Comparison of ENCODE assay signal across 8 cellular contexts in the genomic region with DNA sequence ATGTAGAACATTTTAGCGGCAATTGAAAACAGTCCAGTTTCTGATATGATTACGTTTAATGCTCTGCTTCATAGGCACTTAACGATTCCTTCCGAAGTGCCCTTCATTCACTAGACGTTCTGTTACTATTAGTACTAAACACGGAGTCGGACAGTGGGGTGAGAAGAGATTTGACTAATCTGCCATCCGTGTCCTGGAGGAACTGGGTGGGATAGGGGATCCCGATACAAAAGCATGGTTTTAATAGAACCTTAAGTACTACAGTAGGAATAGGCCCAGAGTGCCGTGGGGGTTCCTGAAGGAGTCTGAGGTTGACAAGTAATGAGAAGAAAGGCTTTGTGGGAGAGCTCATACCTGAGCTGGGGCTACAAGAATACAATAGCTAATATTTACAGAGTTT. TPM values are rescaled to one million over a fixed set of nuclear protein-coding genes. Genes with fewer than 3 reads are reported as not detected.
DNase-seq lines count a peak whose midpoint lies in the region; ATAC-seq and TF ChIP-seq lines count a peak whose summit lies in the region.

No MANE protein-coding gene starts in this region.

- no peaks in the 10 kb centered on the region for H4K20me1 ChIP-seq in Loucy (ENCODE audit: insufficient read depth, low read length, poor library complexity, severe bottlenecking)

- no peak overlapping the region for H3K9ac ChIP-seq in Loucy (ENCODE audit: low read depth, low read length, poor library complexity, severe bottlenecking)

- intact Hi-C loops in CD8-positive, alpha-beta T cell (cut with DNase I, micrococcal nuclease) = loop anchor here in 1 of 2 experiments (5.0 kb wide), 1 partner anchor 246 kb away; a partner anchor contains a TSS
- intact Hi-C loops in dorsolateral prefrontal cortex (cut with DNase I) = no loop called here

- H3K9me3 ChIP-seq in CD8-positive, alpha-beta T cell (ENCODE audit: low read length) = no peaks in the 10 kb centered on the region
- H3K9me3 ChIP-seq in Loucy (ENCODE audit: insufficient read depth, low read depth, low read length) = no peaks in the 10 kb centered on the region; the same call in 1 of the 2 replicates

- no peak for DNase-seq in CD8-positive, alpha-beta T cell
- DNase-seq in dorsolateral prefrontal cortex = no peak
- DNase-seq in neural crest cell (ENCODE audit: low read depth, low spot score) = no peak
- DNase-seq in GM10248 (ENCODE audit: extremely low spot score) = no peak

- H3K27me3 Mint-ChIP-seq in CD8-positive, alpha-beta T cell (ENCODE audit: low read depth) = no peaks in the 10 kb centered on the region
- H3K27me3 Mint-ChIP-seq in neural crest cell (ENCODE audit: low read depth) = no peaks in the 10 kb centered on the region

- H3K4me3 ChIP-seq in CD8-positive, alpha-beta T cell (ENCODE audit: low read depth, low read length) = peak overlapping the region; percentile 97
- peak overlapping the region; percentile 89 for H3K4me3 ChIP-seq in Loucy (ENCODE audit: low read length, poor library complexity, severe bottlenecking)
- peak overlapping the region; percentile 58 to 99 (median 88) for H3K4me3 ChIP-seq in dorsolateral prefrontal cortex

- no peaks in the 10 kb centered on the region for H3K27me3 ChIP-seq in CD8-positive, alpha-beta T cell (ENCODE audit: insufficient read depth, low read length)
- H3K27me3 ChIP-seq in Loucy (ENCODE audit: insufficient read depth, low read length, poor library complexity, severe bottlenecking) (no peaks in the 10 kb centered on the region), dorsolateral prefrontal cortex (no peaks in the 10 kb centered on the region)

- peaks cover 11% of the 10 kb centered on the region for H3K9me3 Mint-ChIP-seq in CD8-positive, alpha-beta T cell
- peaks cover 9% of the 10 kb centered on the region for H3K9me3 Mint-ChIP-seq in neural crest cell

- H3K4me1 ChIP-seq in CD8-positive, alpha-beta T cell (ENCODE audit: insufficient read depth, low read length) = peaks cover 13% of the 10 kb centered on the region
- peaks cover 7% of the 10 kb centered on the region for H3K4me1 ChIP-seq in Loucy (ENCODE audit: insufficient read depth, low read length, poor library complexity, severe bottlenecking)

- no peak overlapping the region for H3K27ac ChIP-seq in CD8-positive, alpha-beta T cell (ENCODE audit: low read depth, low read length)
- peak overlapping the region in 2 of 59 donors; percentile 69 to 87 for H3K27ac ChIP-seq in dorsolateral prefrontal cortex

- POLR2A ChIA-PET in CD8-positive, alpha-beta T cell (lab: Charles Lee) = interaction anchor here (1.4 to 1.9 kb wide), 2 partner anchors 125 to 244 kb away, joined by 3 to 14 read pairs; a partner anchor contains a TSS
- POLR2A ChIA-PET in GM10248 (lab: Yijun Ruan, JAX) = interaction anchor here (0.9 to 1.5 kb wide), 3 partner anchors 11 to 125 kb away, joined by 3 to 4 read pairs (median 3); a partner anchor contains a TSS

- peaks cover 16% of the 10 kb centered on the region for H3K36me3 Mint-ChIP-seq in CD8-positive, alpha-beta T cell
- H3K36me3 Mint-ChIP-seq in neural crest cell (ENCODE audit: low read depth) = peaks cover 15% of the 10 kb centered on the region

- peak overlapping the region; percentile 92 for H3K4me3 Mint-ChIP-seq in CD8-positive, alpha-beta T cell
- peak overlapping the region; percentile 96 for H3K4me3 Mint-ChIP-seq in neural crest cell

- peak overlapping the region; percentile 92 for H3K4me2 ChIP-seq in Loucy (ENCODE audit: low read depth, low read length, poor library complexity, severe bottlenecking)

- H3K79me2 ChIP-seq in Loucy (ENCODE audit: insufficient read depth, low read length) = peaks cover 8% of the 10 kb centered on the region; the same call in 1 of the 2 replicates

- H3K27ac Mint-ChIP-seq in CD8-positive, alpha-beta T cell = peak overlapping the region; percentile 92
- H3K27ac Mint-ChIP-seq in neural crest cell (ENCODE audit: unreplicated experiment) = peak overlapping the region; percentile 96

- H2AFZ ChIP-seq in Loucy (ENCODE audit: low read length) = peak overlapping the region; percentile 99

- no peaks in the 10 kb centered on the region for H3K9me2 ChIP-seq in Loucy (replicated peaks; ENCODE audit: low read depth, low read length)

- TF ChIP-seq CTCF in CD8-positive, alpha-beta T cell (IDR thresholded peaks at IDR 0.05) = no peak
- TF ChIP-seq CTCF in Loucy (conservative IDR thresholded peaks at IDR 0.05; ENCODE audit: low read length) = no peak
- no peak for TF ChIP-seq CTCF in dorsolateral prefrontal cortex (IDR thresholded peaks at IDR 0.05 in 54 of 56, conservative IDR thresholded peaks at IDR 0.05 in 2 of 56; ENCODE audit: low read depth in 1 of 56, partially characterized antibody in 56 of 56)
- no peak for TF ChIP-seq CTCF in neural crest cell (conservative IDR thresholded peaks at IDR 0.05)
- no peak for TF ChIP-seq CTCF in GM10248 (IDR thresholded peaks at IDR 0.05; ENCODE audit: control extremely low read depth, extremely low read depth, low read depth, missing control alignments)

- H3K4me1 Mint-ChIP-seq in CD8-positive, alpha-beta T cell (ENCODE audit: low read depth) = peaks cover 41% of the 10 kb centered on the region
- H3K4me1 Mint-ChIP-seq in neural crest cell = peaks cover 20% of the 10 kb centered on the region

- CTCF ChIA-PET in CD8-positive, alpha-beta T cell (lab: Charles Lee) = interaction anchor here (1.3 kb wide), 1 partner anchor 295 kb away, joined by 4 read pairs; no protein-coding TSS in a partner anchor
- CTCF ChIA-PET in GM10248 (lab: Yijun Ruan, JAX) = interaction anchor here (0.7 to 1.6 kb wide), 7 partner anchors 11 to 117 kb away, joined by 3 to 5 read pairs (median 3); no protein-coding TSS in a partner anchor

- H3F3A ChIP-seq in Loucy (ENCODE audit: low read depth) = no peaks in the 10 kb centered on the region

- ATAC-seq in CD8-positive, alpha-beta T cell = no peak
- ATAC-seq in HG03175 (IDR thresholded peaks at IDR 0.05; ENCODE audit: unreplicated experiment) = no peak
- ATAC-seq in HG02970 (IDR thresholded peaks at IDR 0.05; ENCODE audit: low FRiP score, unreplicated experiment) = no peak
- no peak for ATAC-seq in HG02852 (IDR thresholded peaks at IDR 0.05; ENCODE audit: unreplicated experiment)

- H3K36me3 ChIP-seq in CD8-positive, alpha-beta T cell (ENCODE audit: insufficient read depth, low read length) = no peaks in the 10 kb centered on the region
- no peaks in the 10 kb centered on the region for H3K36me3 ChIP-seq in Loucy (ENCODE audit: insufficient read depth, low read length)

RNA-seq across cellular contexts. Expression of a gene that starts 0.6 kb away (rescaled TPM):
- total RNA-seq in CD8-positive, alpha-beta T cell = 1 to 10 TPM; 5.7 to 6.8 TPM
- 10 to 100 TPM; 11.3 to 36.8 (median 23.3) TPM for total RNA-seq in dorsolateral prefrontal cortex
- total RNA-seq in neural crest cell = 18.4 and 18.8 TPM in 2 replicates

RNA-seq across cellular contexts. Expression of a gene that starts 0.7 kb away (rescaled TPM):
- 10 to 100 TPM; 19.7 to 20.1 TPM for total RNA-seq in CD8-positive, alpha-beta T cell
- total RNA-seq in dorsolateral prefrontal cortex (10 to 100 TPM; 12.0 to 42.3 (median 27.3) TPM), neural crest cell (35.8 and 39.5 TPM in 2 replicates)

RNA-seq across cellular contexts. Expression of a gene that starts 13.3 kb away (rescaled TPM):
- not detected for total RNA-seq in CD8-positive, alpha-beta T cell
- total RNA-seq in dorsolateral prefrontal cortex = 10 to 100 TPM in 33 of 120 experiments, 1 to 10 TPM in 87; 2.8 to 16.9 (median 8.6) TPM
- total RNA-seq in neural crest cell = 0.59 and 1.1 TPM in 2 replicates
